In the genomic region with DNA sequence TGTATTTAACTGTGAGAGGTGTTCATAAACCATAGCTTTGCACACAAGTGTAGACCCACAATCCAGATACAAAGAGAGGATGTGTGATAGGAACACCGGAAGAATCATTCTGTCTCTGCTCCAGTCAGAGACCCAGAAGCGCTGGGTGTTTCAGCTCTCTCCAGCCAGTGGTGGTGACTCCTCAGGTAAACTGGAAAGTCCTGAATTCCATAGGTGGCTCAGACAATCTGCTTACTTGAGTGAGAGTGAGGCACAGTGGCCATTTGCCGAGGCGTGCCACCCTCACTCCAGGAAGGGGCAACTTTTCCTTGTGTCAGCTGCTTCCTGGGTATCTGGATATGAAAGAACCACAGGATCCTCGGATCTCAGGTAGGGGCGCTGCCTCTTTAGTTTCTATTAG, we compare ENCODE assay signal across 25 cellular contexts.
A peak's percentile ranks its signal among the peaks of the same experiment; 100 is the strongest.
DNase-seq lines count a peak whose midpoint lies in the region; ATAC-seq and TF ChIP-seq lines count a peak whose summit lies in the region.
"Had no signal": no experiment of that assay in that cellular context is flagged by ENCODE, and none has a peak within 500 bp of the region (broad histone marks: within the 10 kb centered on the region; RNA-seq: fewer than 3 reads in every experiment).

No MANE protein-coding gene starts in this region.

- H3K23ac ChIP-seq in trophoblast cell (ENCODE audit: low read length) = no peak overlapping the region

- H3K79me2 ChIP-seq in mammary epithelial cell (ENCODE audit: insufficient read depth, low read length) = no peaks in the 10 kb centered on the region
- no peaks in the 10 kb centered on the region for H3K79me2 ChIP-seq in trophoblast cell (ENCODE audit: control insufficient read depth, insufficient read depth, low read length, poor library complexity)

- H3K27me3 ChIP-seq in mammary epithelial cell (ENCODE audit: insufficient read depth, low read length) (no peaks in the 10 kb centered on the region), breast epithelium (peaks cover 0 to 3% of the 10 kb centered on the region in 2 donors), esophagus muscularis mucosa (no peaks in the 10 kb centered on the region), trophoblast cell (ENCODE audit: insufficient read depth, low read length) (no peaks in the 10 kb centered on the region)
- H3K27me3 ChIP-seq: BE2C, BLaER1 had no signal

- H4K91ac ChIP-seq in trophoblast cell (ENCODE audit: low read depth, low read length) = no peak overlapping the region

- H3K9ac ChIP-seq in mammary epithelial cell (ENCODE audit: insufficient read depth, low read length) (no peak overlapping the region), trophoblast cell (ENCODE audit: low read length) (no peak overlapping the region)
- H3K9ac ChIP-seq: BLaER1 had no signal

- no peak overlapping the region for H3K4ac ChIP-seq in trophoblast cell (ENCODE audit: low read depth, low read length)

- ATAC-seq in GM21367 (IDR thresholded peaks at IDR 0.05; ENCODE audit: unreplicated experiment) = no peak
- ATAC-seq: A549, GM12878 had no signal

- H3K27ac ChIP-seq in mammary epithelial cell (ENCODE audit: insufficient read depth, low read depth, low read length) (no peak overlapping the region), breast epithelium (no peak overlapping the region), esophagus muscularis mucosa (replicated peaks in 1 of 4) (no peak overlapping the region), trophoblast cell (ENCODE audit: low read depth, low read length) (no peak overlapping the region)
- H3K27ac ChIP-seq: 22Rv1, A549, BLaER1 had no signal

- BruUV-seq in mammary epithelial cell (replicated peaks; lab: Mats Ljungman, UMichigan) = no TSS peak

- no peak for TF ChIP-seq EP300 in esophagus muscularis mucosa (IDR thresholded peaks at IDR 0.05)

- no peak overlapping the region for H4K8ac ChIP-seq in trophoblast cell (ENCODE audit: low read depth, low read length)

- no peak overlapping the region for H3K18ac ChIP-seq in trophoblast cell (ENCODE audit: low read length)

- H3K9me3 ChIP-seq in mammary epithelial cell (replicated peaks; ENCODE audit: insufficient read depth, low read length) (no peaks in the 10 kb centered on the region), breast epithelium (no peaks in the 10 kb centered on the region), esophagus muscularis mucosa (no peaks in the 10 kb centered on the region), trophoblast cell (ENCODE audit: insufficient read depth, low read depth, low read length) (peaks cover 4% of the 10 kb centered on the region)
- H3K9me3 ChIP-seq: A549, BE2C, BLaER1 had no signal

- H3K4me2 ChIP-seq in mammary epithelial cell (ENCODE audit: insufficient read depth, low read depth, low read length) (no peak overlapping the region), trophoblast cell (ENCODE audit: low read length) (no peak overlapping the region)
- H3K4me2 ChIP-seq: A549, BLaER1 had no signal

- intact Hi-C loops in mammary epithelial cell (cut with micrococcal nuclease) = no loop called here
- intact Hi-C loops in breast epithelium (cut with DNase I; ENCODE audit: low total_unique reads) = no loop called here
- intact Hi-C loops in esophagus muscularis mucosa (cut with DNase I) = no loop called here

- H2BK5ac ChIP-seq in trophoblast cell (ENCODE audit: low read depth, low read length, poor library complexity) = no peak overlapping the region

- no peak overlapping the region for H3K14ac ChIP-seq in trophoblast cell (ENCODE audit: low read length)

- peaks cover 28% of the 10 kb centered on the region for H3K4me1 ChIP-seq in mammary epithelial cell (ENCODE audit: insufficient read depth, low read length)
- no peaks in the 10 kb centered on the region for H3K4me1 ChIP-seq in breast epithelium
- peaks cover 12 to 20% (median 18%) of the 10 kb centered on the region in 4 donors for H3K4me1 ChIP-seq in esophagus muscularis mucosa
- H3K4me1 ChIP-seq in trophoblast cell (ENCODE audit: control insufficient read depth in 1 of 2, insufficient read depth in 2 of 2, low read length in 2 of 2) = peaks cover 0 to 2% of the 10 kb centered on the region in 2 experiments
- H3K4me1 ChIP-seq: A549, BE2C, BLaER1 had no signal

- dilution Hi-C loops in mammary epithelial cell (cut with HindIII; ENCODE audit: low sequenced_read_pairs) = no loop called here

- H4K20me1 ChIP-seq in mammary epithelial cell (ENCODE audit: insufficient read depth, low read length) = no peaks in the 10 kb centered on the region
- H4K20me1 ChIP-seq: BLaER1 had no signal

- CTCF ChIA-PET in mammary epithelial cell (lab: Charles Lee; ENCODE audit: low non-redundant PET) = no interaction called here

- H3K79me1 ChIP-seq in trophoblast cell (ENCODE audit: low read length) = no peaks in the 10 kb centered on the region

- H3K36me3 ChIP-seq in mammary epithelial cell (ENCODE audit: insufficient read depth, low read length) (no peaks in the 10 kb centered on the region), breast epithelium (no peaks in the 10 kb centered on the region), esophagus muscularis mucosa (no peaks in the 10 kb centered on the region), trophoblast cell (ENCODE audit: control insufficient read depth in 1 of 2, insufficient read depth in 2 of 2, low read length in 2 of 2) (no peaks in the 10 kb centered on the region)
- H3K36me3 ChIP-seq: BE2C, BLaER1 had no signal

- no peak overlapping the region for H4K12ac ChIP-seq in trophoblast cell (ENCODE audit: low read depth, low read length)

- WGBS in mammary epithelial cell (ENCODE audit: low coverage, missing lambda C conversion rate) = 100% methylated on average over 6 of the region's 6 CpGs
- WGBS in esophagus muscularis mucosa = 96% methylated on average over 6 of the region's 6 CpGs
- WGBS in trophoblast cell (ENCODE audit: extremely low coverage, insufficient coverage, insufficient read length) = no CpG with 5 or more reads among the region's 6 CpGs

- in situ Hi-C loops in mammary epithelial cell (cut with MboI; ENCODE audit: low sequenced_read_pairs in 2 of 2) = no loop called here

- H2AK5ac ChIP-seq in trophoblast cell (ENCODE audit: low read length) = no peak overlapping the region

- no peak overlapping the region for H2BK12ac ChIP-seq in trophoblast cell (ENCODE audit: low read length)

- H2AFZ ChIP-seq in mammary epithelial cell (ENCODE audit: low read depth, low read length) (no peak overlapping the region), trophoblast cell (ENCODE audit: insufficient read depth, low read length, poor library complexity) (no peak overlapping the region)

- H3K4me3 ChIP-seq in mammary epithelial cell (replicated peaks in 1 of 3; ENCODE audit: insufficient read depth in 1 of 3, low read depth in 2 of 3, low read length in 3 of 3) (no peak overlapping the region), breast epithelium (no peak overlapping the region), epithelial cell of esophagus (ENCODE audit: low read length) (no peak overlapping the region), esophagus muscularis mucosa (no peak overlapping the region), trophoblast cell (ENCODE audit: low read depth, low read length) (no peak overlapping the region)
- H3K4me3 ChIP-seq: A549, BLaER1, GM12878 had no signal

- TF ChIP-seq POLR2A in breast epithelium (IDR thresholded peaks at IDR 0.05) = no peak
- no peak for TF ChIP-seq POLR2A in esophagus muscularis mucosa (IDR thresholded peaks at IDR 0.05; ENCODE audit: low read depth)

- TF ChIP-seq CTCF in mammary epithelial cell (conservative IDR thresholded peaks at IDR 0.05 in 1 of 2, IDR thresholded peaks at IDR 0.05 in 1 of 2; ENCODE audit: extremely low read depth in 1 of 2, insufficient read depth in 1 of 2, low read depth in 1 of 2, low read length in 2 of 2) (no peak), breast epithelium (IDR thresholded peaks at IDR 0.05) (no peak), epithelial cell of esophagus (IDR thresholded peaks at IDR 0.05; ENCODE audit: insufficient read depth, low read depth, low read length, missing control alignments) (no peak), esophagus muscularis mucosa (IDR thresholded peaks at IDR 0.05) (no peak)

- H2BK120ac ChIP-seq in trophoblast cell (ENCODE audit: insufficient read depth, low read length, poor library complexity) = no peak overlapping the region

- peak; percentile 20 for DNase-seq in mammary epithelial cell
- no peak for DNase-seq in breast epithelium (ENCODE audit: low spot score in 2 of 2)
- DNase-seq in epithelial cell of esophagus (ENCODE audit: low read depth) = peak; percentile 60
- peak; percentile 50 for DNase-seq in esophagus muscularis mucosa (ENCODE audit: extremely low spot score)
- DNase-seq in trophoblast cell = peak; percentile 7 to 38
- no peak for DNase-seq in NCI-H2029 (lab: John Stamatoyannopoulos, UW)
- no peak for DNase-seq in globus pallidus (ENCODE audit: low spot score)
- DNase-seq: BE2C; C1 segment of cervical spinal cord; CD4-positive, alpha-beta memory T cell; CD4-positive, CD25-positive, alpha-beta regulatory T cell; CD8-positive, alpha-beta memory T cell; COR-L47; DMS 273 treated with DMSO at 0.1 percent for 48 hours; DMS153; DMS53; DMS79; DND-41; EL; GDM1 had no signal

Comparison
In these comparisons a context has a peak if more than half of its experiments do, and no peak if none do; other contexts are left out.
1. DNase-seq: peak in mammary epithelial cell (single experiment), epithelial cell of esophagus (single experiment), esophagus muscularis mucosa (single experiment) and trophoblast cell (2 of 2); none in breast epithelium (0 of 2), NCI-H2029 (single experiment) and globus pallidus (single experiment).